In the genomic region with DNA sequence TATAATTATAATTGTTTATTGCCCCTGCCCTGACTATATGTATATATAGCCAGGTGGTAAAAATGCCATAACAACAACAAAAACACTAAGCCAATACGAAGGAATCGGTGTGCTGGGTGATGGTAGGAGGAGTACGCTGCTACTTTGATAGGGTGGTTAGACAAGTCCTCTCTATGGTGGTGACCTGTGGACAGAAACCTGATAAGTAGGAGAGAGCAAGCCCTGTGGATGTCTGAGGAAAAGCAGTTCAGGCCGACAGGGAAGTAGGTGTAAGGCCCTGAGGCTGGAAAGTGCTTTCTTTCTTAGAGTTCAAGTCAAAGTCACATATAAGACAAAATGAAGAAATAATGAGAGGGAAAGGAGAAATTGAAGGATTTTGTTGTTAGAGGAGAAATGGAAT, we compare ENCODE assay signal across 20 cellular contexts.
"Had no signal": no experiment of that assay in that cellular context is flagged by ENCODE, and none has a peak within 500 bp of the region (broad histone marks: within the 10 kb centered on the region; RNA-seq: fewer than 3 reads in every experiment).

No MANE protein-coding gene starts in this region.

- H3K4me1 Mint-ChIP-seq: activated B cell treated with CpG ODN at 0.5 μM for 24 hours; activated naive CD4-positive, alpha-beta T cell treated with anti-CD3 and anti-CD28 coated beads, Interleukin-2, amount 10 ng/mL, durations not matched to agents 7 days and 5 days; activated naive CD8-positive, alpha-beta T cell treated with anti-CD3 and anti-CD28 coated beads for 36 hours; T-helper 17 cell had no signal

- H3K4me3 Mint-ChIP-seq: activated B cell treated with CpG ODN at 0.5 μM for 24 hours; activated CD8-positive, alpha-beta T cell treated with anti-CD3 and anti-CD28 coated beads for 36 hours; activated naive CD4-positive, alpha-beta T cell treated with anti-CD3 and anti-CD28 coated beads, Interleukin-2, amount 10 ng/mL, durations not matched to agents 7 days and 5 days; activated naive CD8-positive, alpha-beta T cell treated with anti-CD3 and anti-CD28 coated beads for 36 hours; activated T-cell treated with anti-CD3 and anti-CD28 coated beads, Interleukin-2, amount 50 U/mL, for 72 hours; T-helper 17 cell had no signal

- DNase-seq: activated B cell treated with CpG ODN at 0.5 μM for 24 hours; activated CD8-positive, alpha-beta memory T cell treated with anti-CD3 and anti-CD28 coated beads, Interleukin-2, amount 50 U/mL, for 4 hours; activated CD8-positive, alpha-beta T cell treated with anti-CD3 and anti-CD28 coated beads for 36 hours; activated gamma-delta T cell treated with Interleukin-2 at 50 U/mL for 16 hours; activated naive CD4-positive, alpha-beta T cell treated with anti-CD3 and anti-CD28 coated beads, Interleukin-2, amount 10 ng/mL, durations not matched to agents 7 days and 5 days; activated naive CD8-positive, alpha-beta T cell treated with anti-CD3 and anti-CD28 coated beads for 36 hours; activated T-cell treated with anti-CD3 and anti-CD28 coated beads, Interleukin-2, amount 50 U/mL, for 72 hours; brain microvascular endothelial cell; NCI-H1105 treated with DMSO at 0.1 percent for 48 hours; NCI-H1436 treated with DMSO at 0.1 percent for 48 hours; NCI-H187 treated with DMSO at 0.1 percent for 48 hours; NCI-H2081 treated with DMSO at 0.1 percent for 48 hours; NCI-H446; NCI-H524; PC-9; SIG-M5; T-helper 17 cell; T-helper 9 cell had no signal

- H3K4me3 ChIP-seq: cardiac muscle cell, PC-9 had no signal

- H3K36me3 ChIP-seq: brain microvascular endothelial cell, cardiac muscle cell had no signal

- H3K27me3 ChIP-seq: brain microvascular endothelial cell, cardiac muscle cell had no signal

- H3K27me3 Mint-ChIP-seq: activated B cell treated with CpG ODN at 0.5 μM for 24 hours; activated CD8-positive, alpha-beta T cell treated with anti-CD3 and anti-CD28 coated beads for 36 hours; activated naive CD4-positive, alpha-beta T cell treated with anti-CD3 and anti-CD28 coated beads, Interleukin-2, amount 10 ng/mL, durations not matched to agents 7 days and 5 days had no signal

- H3K36me3 Mint-ChIP-seq: activated naive CD4-positive, alpha-beta T cell treated with anti-CD3 and anti-CD28 coated beads, Interleukin-2, amount 10 ng/mL, durations not matched to agents 7 days and 5 days; activated naive CD8-positive, alpha-beta T cell treated with anti-CD3 and anti-CD28 coated beads for 36 hours had no signal

- H3K9me3 Mint-ChIP-seq: activated B cell treated with CpG ODN at 0.5 μM for 24 hours; activated CD8-positive, alpha-beta T cell treated with anti-CD3 and anti-CD28 coated beads for 36 hours; activated naive CD4-positive, alpha-beta T cell treated with anti-CD3 and anti-CD28 coated beads, Interleukin-2, amount 10 ng/mL, durations not matched to agents 7 days and 5 days; activated naive CD8-positive, alpha-beta T cell treated with anti-CD3 and anti-CD28 coated beads for 36 hours; activated T-helper 2 cell treated with anti-CD3 and anti-CD28 coated beads, Interferon-gamma antibody, Interleukin-2, Interleukin-4, amounts not matched to agents 10 μg/mL and 5 μg/mL and 100 μg/mL, durations not matched to agents 14 hours and 24 hours and 36 hours had no signal

- H3K27ac ChIP-seq: brain microvascular endothelial cell, cardiac muscle cell, PC-9 had no signal

- H3K27ac Mint-ChIP-seq: activated B cell treated with CpG ODN at 0.5 μM for 24 hours; activated CD8-positive, alpha-beta T cell treated with anti-CD3 and anti-CD28 coated beads for 36 hours; activated naive CD4-positive, alpha-beta T cell treated with anti-CD3 and anti-CD28 coated beads, Interleukin-2, amount 10 ng/mL, durations not matched to agents 7 days and 5 days; activated naive CD8-positive, alpha-beta T cell treated with anti-CD3 and anti-CD28 coated beads for 36 hours; activated T-cell treated with anti-CD3 and anti-CD28 coated beads, Interleukin-2, amount 50 U/mL, for 72 hours; activated T-helper 2 cell treated with anti-CD3 and anti-CD28 coated beads, Interferon-gamma antibody, Interleukin-2, Interleukin-4, amounts not matched to agents 10 μg/mL and 5 μg/mL and 100 μg/mL, durations not matched to agents 14 hours and 24 hours and 36 hours; T-helper 17 cell had no signal
